ENCODE assay signal across 17 cellular contexts in genomic region chr13:103716689-103717088, GRCh38.
DNase-seq lines count a peak whose midpoint lies in the region; ATAC-seq and TF ChIP-seq lines count a peak whose summit lies in the region.
"Had no signal": no experiment of that assay in that cellular context is flagged by ENCODE, and none has a peak within 500 bp of the region (broad histone marks: within the 10 kb centered on the region; RNA-seq: fewer than 3 reads in every experiment).

No MANE protein-coding gene starts in this region.

- H3K27me3 ChIP-seq in neural cell (ENCODE audit: insufficient read depth, low read depth, low read length): no peaks in the 10 kb centered on the region
- H3K27me3 ChIP-seq in endodermal cell (ENCODE audit: control insufficient read depth, insufficient read depth, low read length, poor library complexity, severe bottlenecking): no peaks in the 10 kb centered on the region

- no peak overlapping the region for H3K4me3 Mint-ChIP-seq in endodermal cell
- H3K4me3 Mint-ChIP-seq: CD4-positive, alpha-beta T cell; HFFc6 had no signal

- TF ChIP-seq EP300 in neural cell (conservative IDR thresholded peaks at IDR 0.05; ENCODE audit: poor library complexity, severe bottlenecking): no peak

- H3K4me1 Mint-ChIP-seq in endodermal cell: peaks cover 5% of the 10 kb centered on the region

- H3K4me3 ChIP-seq in neural cell (ENCODE audit: low read length): no peak overlapping the region
- H3K4me3 ChIP-seq in endodermal cell (ENCODE audit: low read length): no peak overlapping the region
- H3K4me3 ChIP-seq in lower leg skin (ENCODE audit: low read depth, poor library complexity, severe bottlenecking): no peak overlapping the region

- TF ChIP-seq CTCF in neural cell (IDR thresholded peaks at IDR 0.05; ENCODE audit: poor library complexity, severe bottlenecking) (no peak), endodermal cell (conservative IDR thresholded peaks at IDR 0.05) (no peak), lower leg skin (IDR thresholded peaks at IDR 0.05) (no peak)

- no peaks in the 10 kb centered on the region for H3K79me2 ChIP-seq in neural cell (replicated peaks; ENCODE audit: insufficient read depth, low read length)

- H3K4me1 ChIP-seq in endodermal cell (ENCODE audit: control insufficient read depth, insufficient read depth, low read length): no peaks in the 10 kb centered on the region
- H3K4me1 ChIP-seq: Caco-2 had no signal

- no peaks in the 10 kb centered on the region for H3K36me3 Mint-ChIP-seq in endodermal cell (ENCODE audit: low read depth)

- peak overlapping the region; percentile 16 for H3K4me2 ChIP-seq in neural cell (ENCODE audit: low read length)

- no peak overlapping the region for H3K27ac Mint-ChIP-seq in endodermal cell
- H3K27ac Mint-ChIP-seq: CD4-positive, alpha-beta T cell; HFFc6 had no signal

- no peaks in the 10 kb centered on the region for H3F3A ChIP-seq in neural cell (ENCODE audit: insufficient read depth, low read length, poor library complexity, severe bottlenecking)

- ATAC-seq in left ventricle myocardium superior: peak; percentile 54
- ATAC-seq: HCT116 had no signal

- peak; percentile 40 for DNase-seq in Ammon's horn (ENCODE audit: low spot score)
- peak; percentile 33 for DNase-seq in G401 (ENCODE audit: low spot score)
- DNase-seq in left ventricle myocardium superior: no peak
- no peak for DNase-seq in endodermal cell
- no peak for DNase-seq in glomerular visceral epithelial cell (ENCODE audit: extremely low spot score)
- no peak for DNase-seq in lower leg skin (ENCODE audit: low spot score in 2 of 2)
- DNase-seq: ACHN; Caco-2; CD4-positive, alpha-beta T cell; GDM1; GOT3; H7; HFFc6 had no signal

- H3K9me2 ChIP-seq in neural cell (ENCODE audit: insufficient read depth, low read length): no peaks in the 10 kb centered on the region

- peaks cover 2% of the 10 kb centered on the region for H3K9me3 Mint-ChIP-seq in endodermal cell
- H3K9me3 Mint-ChIP-seq: CD4-positive, alpha-beta T cell had no signal

- H3K27ac ChIP-seq in neural cell (ENCODE audit: low read length) (no peak overlapping the region), endodermal cell (ENCODE audit: low read depth, low read length) (no peak overlapping the region)
- H3K27ac ChIP-seq: C4-2B, HL-60 had no signal

- H2AFZ ChIP-seq in neural cell (ENCODE audit: low read depth, low read length): no peak overlapping the region

- no peaks in the 10 kb centered on the region for H3K27me3 Mint-ChIP-seq in endodermal cell (ENCODE audit: insufficient read depth)
- H3K27me3 Mint-ChIP-seq: CD4-positive, alpha-beta T cell had no signal

- intact Hi-C loops in left ventricle myocardium superior (cut with micrococcal nuclease) (no loop called here), lower leg skin (cut with DNase I; ENCODE audit: low total_unique reads) (no loop called here)

- no peak for TF ChIP-seq RAD21 in neural cell (conservative IDR thresholded peaks at IDR 0.05)

- H3K9ac ChIP-seq in neural cell (ENCODE audit: low read length) (no peak overlapping the region), endodermal cell (ENCODE audit: extremely low read depth, low read length, poor library complexity, severe bottlenecking) (no peak overlapping the region)

- H4K20me1 ChIP-seq in neural cell (ENCODE audit: insufficient read depth): no peaks in the 10 kb centered on the region

- no peaks in the 10 kb centered on the region for H3K36me3 ChIP-seq in neural cell (ENCODE audit: insufficient read depth, low read length)
- no peaks in the 10 kb centered on the region for H3K36me3 ChIP-seq in endodermal cell (ENCODE audit: control insufficient read depth, insufficient read depth, low read length)

- H3K9me3 ChIP-seq in neural cell (ENCODE audit: low read length) (no peaks in the 10 kb centered on the region), endodermal cell (ENCODE audit: control insufficient read depth, low read length) (peaks cover 4% of the 10 kb centered on the region)

- TF ChIP-seq POLR2A in lower leg skin (IDR thresholded peaks at IDR 0.05): no peak

- in situ Hi-C loops in G401 (cut with HindIII; ENCODE audit: low sequenced_read_pairs): no loop called here

TF ChIP-seq in neural cell, 6 proteins besides CTCF, POLR2A, EP300 and RAD21:
- TF ChIP-seq SMC3 (conservative IDR thresholded peaks at IDR 0.05; ENCODE audit: poor library complexity): no peak
- TF ChIP-seq MXI1 (conservative IDR thresholded peaks at IDR 0.05; ENCODE audit: poor library complexity, severe bottlenecking): no peak
- no peak for TF ChIP-seq EZH2 (IDR thresholded peaks at IDR 0.05; ENCODE audit: borderline replicate concordance, insufficient read depth, low read length, poor library complexity, severe bottlenecking)
- TF ChIP-seq POLR2AphosphoS5 (IDR thresholded peaks at IDR 0.05): no peak
- TF ChIP-seq, protein P1, sequence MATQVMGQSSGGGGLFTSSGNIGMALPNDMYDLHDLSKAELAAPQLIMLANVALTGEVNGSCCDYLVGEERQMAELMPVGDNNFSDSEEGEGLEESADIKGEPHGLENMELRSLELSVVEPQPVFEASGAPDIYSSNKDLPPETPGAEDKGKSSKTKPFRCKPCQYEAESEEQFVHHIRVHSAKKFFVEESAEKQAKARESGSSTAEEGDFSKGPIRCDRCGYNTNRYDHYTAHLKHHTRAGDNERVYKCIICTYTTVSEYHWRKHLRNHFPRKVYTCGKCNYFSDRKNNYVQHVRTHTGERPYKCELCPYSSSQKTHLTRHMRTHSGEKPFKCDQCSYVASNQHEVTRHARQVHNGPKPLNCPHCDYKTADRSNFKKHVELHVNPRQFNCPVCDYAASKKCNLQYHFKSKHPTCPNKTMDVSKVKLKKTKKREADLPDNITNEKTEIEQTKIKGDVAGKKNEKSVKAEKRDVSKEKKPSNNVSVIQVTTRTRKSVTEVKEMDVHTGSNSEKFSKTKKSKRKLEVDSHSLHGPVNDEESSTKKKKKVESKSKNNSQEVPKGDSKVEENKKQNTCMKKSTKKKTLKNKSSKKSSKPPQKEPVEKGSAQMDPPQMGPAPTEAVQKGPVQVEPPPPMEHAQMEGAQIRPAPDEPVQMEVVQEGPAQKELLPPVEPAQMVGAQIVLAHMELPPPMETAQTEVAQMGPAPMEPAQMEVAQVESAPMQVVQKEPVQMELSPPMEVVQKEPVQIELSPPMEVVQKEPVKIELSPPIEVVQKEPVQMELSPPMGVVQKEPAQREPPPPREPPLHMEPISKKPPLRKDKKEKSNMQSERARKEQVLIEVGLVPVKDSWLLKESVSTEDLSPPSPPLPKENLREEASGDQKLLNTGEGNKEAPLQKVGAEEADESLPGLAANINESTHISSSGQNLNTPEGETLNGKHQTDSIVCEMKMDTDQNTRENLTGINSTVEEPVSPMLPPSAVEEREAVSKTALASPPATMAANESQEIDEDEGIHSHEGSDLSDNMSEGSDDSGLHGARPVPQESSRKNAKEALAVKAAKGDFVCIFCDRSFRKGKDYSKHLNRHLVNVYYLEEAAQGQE (IDR thresholded peaks at IDR 0.05; ENCODE audit: borderline replicate concordance): no peak
- no peak for TF ChIP-seq TAF1 (IDR thresholded peaks at IDR 0.05; ENCODE audit: low read depth)

Comparison
In these comparisons a context has a peak if more than half of its experiments do, and no peak if none do; other contexts are left out.
1. DNase-seq: peak in Ammon's horn (single experiment) and G401 (single experiment); none in left ventricle myocardium superior (single experiment), endodermal cell (single experiment), glomerular visceral epithelial cell (single experiment) and lower leg skin (0 of 2).